2 cellular contexts compared by ENCODE assay signal in genomic region chr14:23609411-23610089, GRCh38. TPM values are rescaled to one million over a fixed set of nuclear protein-coding genes. Genes with fewer than 3 reads are reported as not detected.
"Had no signal": no experiment of that assay in that cellular context is flagged by ENCODE, and none has a peak within 500 bp of the region (broad histone marks: within the 10 kb centered on the region; RNA-seq: fewer than 3 reads in every experiment).

No MANE protein-coding gene starts in this region.

RNA-seq across cellular contexts. Expression of gene DHRS2, which starts 26.6 kb away (rescaled TPM):
- total RNA-seq: sciatic nerve had no signal

RNA-seq across cellular contexts. Expression of gene JPH4, which starts 31.0 kb away (rescaled TPM):
- total RNA-seq: dermis blood vessel endothelial cell had no signal
